In genomic region chr15:70853855-70854668, GRCh38 we compare ENCODE assay signal across 8 cellular contexts. TPM values are rescaled to one million over a fixed set of nuclear protein-coding genes. Genes with fewer than 3 reads are reported as not detected.
DNase-seq lines count a peak whose midpoint lies in the region; ATAC-seq, FAIRE-seq and TF ChIP-seq lines count a peak whose summit lies in the region.

Gene LARP6, minus strand, starts transcription at chr15:70854157. Its CDS starts 69 bp downstream, at chr15:70854088.

- TF ChIP-seq POLR2A in HepG2 (IDR thresholded peaks at IDR 0.05; ENCODE audit: insufficient read depth in 1 of 2, low read depth in 2 of 2, low read length in 2 of 2): no peak

- H2AFZ ChIP-seq in GM23338 (peak within 1 kb of the TSS; percentile 99), HepG2 (ENCODE audit: low read length) (no peak within 1 kb of the TSS)

- H3K36me3 ChIP-seq in GM23338 (ENCODE audit: insufficient read depth) (no peaks in the 10 kb centered on the region), HepG2 (replicated peaks in 1 of 2; ENCODE audit: control insufficient read depth in 1 of 2, insufficient read depth in 2 of 2, low read length in 2 of 2) (no peaks in the 10 kb centered on the region)

- peak within 1 kb of the TSS; percentile 79 for H3K27ac Mint-ChIP-seq in GM23338
- H3K27ac Mint-ChIP-seq in T-helper 17 cell: peak within 1 kb of the TSS; percentile 86

- H3K36me3 Mint-ChIP-seq in GM23338 (ENCODE audit: low read depth): peaks cover 14% of the 10 kb centered on the region
- H3K36me3 Mint-ChIP-seq in T-helper 17 cell (ENCODE audit: low read depth): peaks cover 2% of the 10 kb centered on the region

- 0 out of 3 replicates have a peak, but pooled peaks cover 2% of the 10 kb centered on the region for H3K9me3 Mint-ChIP-seq in GM23338

- H3K27ac ChIP-seq in AG04450 (ENCODE audit: low read depth, low read length) (peak within 1 kb of the TSS; percentile 95), GM23338 (ENCODE audit: low read depth) (peak within 1 kb of the TSS; percentile 82), HepG2 (ENCODE audit: extremely low read length, insufficient read depth, low read length) (no peak within 1 kb of the TSS)

- CTCF ChIA-PET in AG04450 (lab: Charles Lee): interaction anchor here (1.0 to 1.7 kb wide), 2 partner anchors 21 to 30 kb away, joined by 7 to 11 read pairs; no protein-coding TSS in a partner anchor
- CTCF ChIA-PET in HepG2 (lab: Yijun Ruan, JAX; ENCODE audit: low intra/inter-chr PET ratio, low total read pairs): no interaction called here

- H3K4me1 Mint-ChIP-seq in GM23338: peaks cover 20% of the 10 kb centered on the region
- peaks cover 4% of the 10 kb centered on the region for H3K4me1 Mint-ChIP-seq in T-helper 17 cell

- H3K4me1 ChIP-seq in GM23338 (ENCODE audit: insufficient read depth) (peaks cover 8% of the 10 kb centered on the region), HepG2 (ENCODE audit: insufficient read depth, low read length) (peaks cover 19% of the 10 kb centered on the region)

- H3F3A ChIP-seq in GM23338 (replicated peaks; ENCODE audit: low read depth): 0 out of 2 replicates have a peak, but pooled peaks cover 9% of the 10 kb centered on the region

- H3K4me2 ChIP-seq in GM23338 (peak within 1 kb of the TSS; percentile 98), HepG2 (ENCODE audit: low read depth, low read length) (peak within 1 kb of the TSS; percentile 98)

- POLR2A ChIA-PET in AG04450 (lab: Yijun Ruan, JAX): interaction anchor here (0.8 to 1.8 kb wide), 7 partner anchors 9 to 54 kb away, joined by 3 to 8 read pairs (median 5); partner anchors contain the start of genes LRRC49 and THAP10
- POLR2A ChIA-PET in HepG2 (lab: Yijun Ruan, JAX): interaction anchor here (0.9 to 6.3 kb wide), 5 partner anchors 10 to 29 kb away, joined by 3 to 69 read pairs (median 5); no protein-coding TSS in a partner anchor

- H3K27me3 Mint-ChIP-seq in GM23338 (ENCODE audit: insufficient read depth, low read depth, poor library complexity): peaks cover 7% of the 10 kb centered on the region
- H3K27me3 Mint-ChIP-seq in T-helper 17 cell: peaks cover 79% of the 10 kb centered on the region

- H3K4me3 ChIP-seq in AG04450 (ENCODE audit: low read depth, low read length): peak within 1 kb of the TSS; percentile 98
- H3K4me3 ChIP-seq in GM23338: peak within 1 kb of the TSS; percentile 87
- peak within 1 kb of the TSS; percentile 60 to 78 (median 64) for H3K4me3 ChIP-seq in HepG2 (replicated peaks in 1 of 3; ENCODE audit: insufficient read depth in 1 of 3, low read depth in 2 of 3, low read length in 3 of 3)

- in situ Hi-C loops in HepG2 (cut with HindIII; ENCODE audit: extremely low pct_ligation_motif_present, low pct_unique_long_range_greater_than_20kb): no loop called here

- no peak for TF ChIP-seq EP300 in HepG2 (IDR thresholded peaks at IDR 0.05; ENCODE audit: low read depth in 2 of 2, low read length in 2 of 2)
- no peak for TF ChIP-seq EP300 in HepG2 (CRISPR knock-in tag; IDR thresholded peaks at IDR 0.05; ENCODE audit: borderline replicate concordance)

- ATAC-seq in GM23338: peak; percentile 81
- ATAC-seq in T-helper 17 cell: peak; percentile 75
- ATAC-seq in HepG2: peak; percentile 81
- no peak for ATAC-seq in HG02798 (IDR thresholded peaks at IDR 0.05; ENCODE audit: poor library complexity, unreplicated experiment)
- no peak for ATAC-seq in HG02642 (IDR thresholded peaks at IDR 0.05; ENCODE audit: poor library complexity, unreplicated experiment)

- H3K27me3 ChIP-seq in AG04450 (ENCODE audit: control insufficient read depth, insufficient read depth, low read length): no peaks in the 10 kb centered on the region
- peaks cover 10% of the 10 kb centered on the region for H3K27me3 ChIP-seq in GM23338 (ENCODE audit: insufficient read depth)
- H3K27me3 ChIP-seq in HepG2 (ENCODE audit: control insufficient read depth in 1 of 2, insufficient read depth in 2 of 2, low read length in 2 of 2): peaks cover 0 to 17% of the 10 kb centered on the region in 2 experiments; a peak in 3 of 5 replicates

- H4K20me1 ChIP-seq in GM23338 (replicated peaks; ENCODE audit: insufficient read depth) (no peaks in the 10 kb centered on the region; the same call in 1 of the 2 replicates), HepG2 (ENCODE audit: insufficient read depth, low read length) (no peaks in the 10 kb centered on the region)

- TF ChIP-seq RAD21 in HepG2 (CRISPR knock-in tag; IDR thresholded peaks at IDR 0.05): no peak

- peaks cover 7% of the 10 kb centered on the region; the same call in 1 of the 2 replicates for H3K79me2 ChIP-seq in GM23338 (replicated peaks; ENCODE audit: insufficient read depth)
- no peaks in the 10 kb centered on the region for H3K79me2 ChIP-seq in HepG2 (ENCODE audit: insufficient read depth, low read length)

- 29% methylated on average over 3 of the region's 94 CpGs for WGBS in HepG2 (ENCODE audit: low lambda C conversion rate)

- H3K9me3 ChIP-seq in AG04450 (ENCODE audit: control insufficient read depth, insufficient read depth, low read length) (no peaks in the 10 kb centered on the region), T-helper 17 cell (ENCODE audit: control insufficient read depth, low read length, poor library complexity, severe bottlenecking) (no peaks in the 10 kb centered on the region), HepG2 (ENCODE audit: low read length) (no peaks in the 10 kb centered on the region)

- DNase-seq in AG04450 (ENCODE audit: low read depth, low spot score) (no peak), GM23338 (ENCODE audit: low spot score) (peak; percentile 72), T-helper 17 cell (no peak), dermis blood vessel endothelial cell (peak; percentile 61), HepG2 (ENCODE audit: low spot score) (no peak)
- peak; percentile 5 for DNase-seq in stimulated activated CD8-positive, alpha-beta memory T cell treated with anti-CD3 and anti-CD28 coated beads, Interleukin-12 subunit alpha, Interleukin-12 subunit beta, amount 100 ng/mL, for 4 hours (ENCODE audit: low read depth)

- H3K9ac ChIP-seq in HepG2 (ENCODE audit: insufficient read depth, low read depth, low read length): peak within 1 kb of the TSS; percentile 63

- no TSS peak for BruUV-seq in HepG2 (replicated peaks; lab: Mats Ljungman, UMichigan)

- H3K4me3 Mint-ChIP-seq in GM23338: peak within 1 kb of the TSS; percentile 92
- H3K4me3 Mint-ChIP-seq in T-helper 17 cell: peak within 1 kb of the TSS; percentile 90

- no peak for FAIRE-seq in HepG2 (lab: Jason Lieb, UNC)

- intact Hi-C loops in HepG2 (cut with micrococcal nuclease; ENCODE audit: unreplicated experiment): no loop called here

- H3K9me2 ChIP-seq in GM23338 (ENCODE audit: insufficient read depth): no peaks in the 10 kb centered on the region

- TF ChIP-seq CTCF in AG04450 (IDR thresholded peaks at IDR 0.05; ENCODE audit: low read depth, low read length) (no peak), GM23338 (conservative IDR thresholded peaks at IDR 0.05; ENCODE audit: low read depth in 2 of 2) (no peak), HepG2 (CRISPR knock-in tag; IDR thresholded peaks at IDR 0.05) (no peak)

TF ChIP-seq in GM23338, 12 proteins besides CTCF, POLR2A, EP300 and RAD21 (continues in another document):
- TF ChIP-seq POLR2AphosphoS5 (IDR thresholded peaks at IDR 0.05; ENCODE audit: low read depth): peak; percentile 80

TF ChIP-seq in HepG2, 621 proteins besides CTCF, POLR2A, EP300 and RAD21 (continues in another document):
- TF ChIP-seq ZFP91 (CRISPR knock-in tag; IDR thresholded peaks at IDR 0.05; ENCODE audit: borderline replicate concordance) (0 out of 2 replicates have a peak, but pooled peaks have one; percentile 14), ZNF296 (CRISPR knock-in tag; conservative IDR thresholded peaks at IDR 0.05) (no peak), NFATC3 (CRISPR knock-in tag; IDR thresholded peaks at IDR 0.05) (no peak)

RNA-seq across cellular contexts. Expression of gene LARP6, which starts in this region (rescaled TPM):
- polyA plus RNA-seq in AG04450 (2011; rRNA removed) (188 and 235 TPM in 2 replicates), GM23338 (2016; fragmentation: Nextera tagmentation; extraction: Ambion mirVana) (18.0 and 20.0 TPM in 2 replicates), HepG2 (2011; rRNA removed) (8.2 and 9.7 TPM in 2 replicates)
- polyA minus RNA-seq in AG04450 (2011; rRNA and poly(A)+ RNA removed): 96.5 and 111 TPM in 2 replicates
- total RNA-seq in GM23338 (2014; rRNA removed; shearing (Covaris generic)): 19.7 and 22.4 TPM in 2 replicates
- total RNA-seq in T-helper 17 cell (under 1 TPM in 1 of 2 donors, not detected in 1; 0.35 TPM), dermis blood vessel endothelial cell (6.9 and 15.0 TPM in 2 replicates), HepG2 (2016; rRNA removed; fragmentation: Illumina TruSeq; extraction: Trizol) (2.9 and 3.0 TPM in 2 replicates)
- total RNA-seq in HepG2 (2016; cell fraction: cytosol; rRNA removed; fragmentation: Illumina TruSeq; extraction: Trizol; ENCODE audit: low read depth): 7.4 and 9.4 TPM in 2 replicates
- 3.1 and 3.9 TPM in 2 replicates for total RNA-seq in HepG2 (2016; cell fraction: insoluble cytoplasmic fraction; rRNA removed; fragmentation: Illumina TruSeq; extraction: Trizol)
- total RNA-seq in HepG2 (2016; cell fraction: membrane; rRNA removed; fragmentation: Illumina TruSeq; extraction: Trizol): 5.3 and 6.4 TPM in 2 replicates
- 1.5 and 1.8 TPM in 2 replicates for total RNA-seq in HepG2 (2016; cell fraction: nucleus; rRNA removed; fragmentation: Illumina TruSeq; extraction: Trizol)
- 6.4 and 8.2 TPM in 2 replicates for polyA plus RNA-seq in HepG2 (2011; cell fraction: cytosol; rRNA removed)
- 4.1 and 4.2 TPM in 2 replicates for polyA plus RNA-seq in HepG2 (2011; cell fraction: nucleus; rRNA removed)
- 11.1 and 11.6 TPM in 2 replicates for polyA plus RNA-seq in HepG2 (2012)
- 11.8 and 12.8 TPM in 2 replicates for polyA plus RNA-seq in HepG2 (2016; cell fraction: cytosol; fragmentation: Illumina TruSeq; extraction: Trizol; ENCODE audit: low read depth)
- polyA plus RNA-seq in HepG2 (2016; cell fraction: insoluble cytoplasmic fraction; fragmentation: Illumina TruSeq; extraction: Trizol; ENCODE audit: low read depth): 3.1 and 3.3 TPM in 2 replicates
- polyA plus RNA-seq in HepG2 (2016; cell fraction: membrane; fragmentation: Illumina TruSeq; extraction: Trizol; ENCODE audit: low read depth): 6.5 and 8.6 TPM in 2 replicates
- 2.3 and 4.2 TPM in 2 replicates for polyA plus RNA-seq in HepG2 (2016; cell fraction: nucleus; fragmentation: Illumina TruSeq; extraction: Trizol; ENCODE audit: insufficient read depth, low read depth)
- polyA minus RNA-seq in HepG2 (2011; rRNA and poly(A)+ RNA removed; ENCODE audit: low replicate concordance): 5.9 and 25.3 TPM in 2 replicates
- polyA minus RNA-seq in HepG2 (2011; cell fraction: cytosol; rRNA and poly(A)+ RNA removed): 1.8 and 2.5 TPM in 2 replicates
- 2.6 and 3.2 TPM in 2 replicates for polyA minus RNA-seq in HepG2 (2011; cell fraction: nucleus; rRNA and poly(A)+ RNA removed)

Comparison
In these comparisons a context has a peak if more than half of its experiments do, and no peak if none do; other contexts are left out.
1. Peak in ATAC-seq in T-helper 17 cell; RNA of the gene not detected or under 1 TPM.
2. DNase-seq: peak in GM23338 (single experiment), dermis blood vessel endothelial cell (single experiment) and stimulated activated CD8-positive, alpha-beta memory T cell treated with anti-CD3 and anti-CD28 coated beads, Interleukin-12 subunit alpha, Interleukin-12 subunit beta, amount 100 ng/mL, for 4 hours (single experiment); none in AG04450 (single experiment), T-helper 17 cell (0 of 3) and HepG2 (single experiment).
3. ATAC-seq: peak in GM23338 (single experiment) and HepG2 (single experiment); none in HG02798 (single experiment) and HG02642 (single experiment).
4. Peak in every context shown above with its lines, with median percentiles within 50 percentile points of each other: H3K4me3 ChIP-seq.